ENCODE assay signal across 26 cellular contexts in the genomic region with DNA sequence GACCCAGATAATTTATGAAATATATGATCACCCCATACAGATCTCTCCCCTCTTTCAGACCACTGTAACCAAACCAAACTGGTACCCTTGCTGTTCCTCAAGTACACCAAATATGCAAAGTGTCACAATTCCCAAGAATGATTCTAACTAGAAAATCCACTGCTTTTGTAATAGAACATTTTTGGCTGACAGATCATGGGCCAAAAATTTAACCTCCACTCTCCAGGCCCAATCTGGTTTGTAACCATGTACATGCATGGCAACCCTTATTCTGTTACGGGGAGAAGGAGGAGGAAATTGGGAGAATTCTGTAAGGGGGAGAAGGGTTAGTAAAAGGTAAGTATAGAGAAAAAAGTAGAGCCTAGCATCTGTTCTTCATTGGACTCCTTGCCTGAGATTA.
DNase-seq lines count a peak whose midpoint lies in the region; ATAC-seq and TF ChIP-seq lines count a peak whose summit lies in the region.
"Had no signal": no experiment of that assay in that cellular context is flagged by ENCODE, and none has a peak within 500 bp of the region (broad histone marks: within the 10 kb centered on the region; RNA-seq: fewer than 3 reads in every experiment).

No MANE protein-coding gene starts in this region.

- intact Hi-C loops in activated T-helper 2 cell treated with anti-CD3 and anti-CD28 coated beads, Interferon-gamma antibody, Interleukin-2, Interleukin-4, amounts not matched to agents 10 μg/mL and 5 μg/mL and 100 μg/mL, durations not matched to agents 14 hours and 24 hours and 36 hours (cut with micrococcal nuclease): no loop called here

- no peaks in the 10 kb centered on the region for H3K9me3 ChIP-seq in adipocyte (ENCODE audit: control insufficient read depth, low read length)
- H3K9me3 ChIP-seq: sigmoid colon, stomach, tibial artery had no signal

- H3K4me3 ChIP-seq in adipocyte (ENCODE audit: low read length) (no peak overlapping the region), fibroblast of the aortic adventitia (ENCODE audit: low read depth, low read length) (no peak overlapping the region)
- H3K4me3 ChIP-seq: coronary artery, sigmoid colon, stomach, tibial artery had no signal

- H3K36me3 Mint-ChIP-seq in activated T-cell treated with anti-CD3 and anti-CD28 coated beads, Interleukin-2, amount 50 U/mL, for 72 hours (ENCODE audit: insufficient read depth in 2 of 2): no peaks in the 10 kb centered on the region
- no peaks in the 10 kb centered on the region for H3K36me3 Mint-ChIP-seq in activated T-cell treated with anti-CD3 and anti-CD28 coated beads, Interleukin-2, amount 50 U/mL, for 24 hours (ENCODE audit: low read depth)
- peaks cover 3% of the 10 kb centered on the region for H3K36me3 Mint-ChIP-seq in activated T-helper 2 cell treated with anti-CD3 and anti-CD28 coated beads, Interferon-gamma antibody, Interleukin-2, Interleukin-4, amounts not matched to agents 10 μg/mL and 5 μg/mL and 100 μg/mL, durations not matched to agents 14 hours and 24 hours and 36 hours (ENCODE audit: low read depth)
- H3K36me3 Mint-ChIP-seq: activated naive CD4-positive, alpha-beta T cell treated with anti-CD3 and anti-CD28 coated beads, Interleukin-2, amount 50 U/mL, for 72 hours; brain had no signal

- H3K36me3 ChIP-seq in adipocyte (ENCODE audit: control insufficient read depth, insufficient read depth, low read length, severe bottlenecking): no peaks in the 10 kb centered on the region
- H3K36me3 ChIP-seq: sigmoid colon, stomach, tibial artery had no signal

- no peak for DNase-seq in activated T-cell treated with anti-CD3 and anti-CD28 coated beads, Interleukin-2, amount 50 U/mL, for 72 hours
- DNase-seq in activated T-cell treated with anti-CD3 and anti-CD28 coated beads, Interleukin-2, amount 50 U/mL, for 24 hours: no peak
- DNase-seq in adipocyte (ENCODE audit: low read depth): peak; percentile 69
- DNase-seq in fibroblast of the aortic adventitia (ENCODE audit: low read depth): peak; percentile 28
- no peak for DNase-seq in GM19240 (ENCODE audit: insufficient read length, low spot score)
- DNase-seq in activated T-helper 2 cell treated with anti-CD3 and anti-CD28 coated beads, Interferon-gamma antibody, Interleukin-2, Interleukin-4, amounts not matched to agents 10 μg/mL and 5 μg/mL and 100 μg/mL, durations not matched to agents 14 hours and 24 hours and 36 hours (ENCODE audit: low spot score): no peak
- DNase-seq in T-helper 9 cell: no peak
- DNase-seq in cerebellar nuclear complex (lab: John Stamatoyannopoulos, UW): no peak
- DNase-seq: activated CD4-positive, alpha-beta T cell treated with anti-CD3 and anti-CD28 coated beads, Interleukin-2, amount 10 ng/mL, durations not matched to agents 7 days and 5 days; H9; kidney glomerular epithelial cell; MM.1S; NCI-H1436; NCI-H446 treated with DMSO at 0.1 percent for 48 hours; sigmoid colon; stimulated activated CD4-positive, alpha-beta T cell treated with anti-CD3 and anti-CD28 coated beads, Interleukin-15, amount 100 ng/mL, for 24 hours; stomach; tibial artery had no signal

- no peaks in the 10 kb centered on the region for H3K27me3 Mint-ChIP-seq in activated T-cell treated with anti-CD3 and anti-CD28 coated beads, Interleukin-2, amount 50 U/mL, for 72 hours (ENCODE audit: low read depth)
- no peaks in the 10 kb centered on the region for H3K27me3 Mint-ChIP-seq in activated T-cell treated with anti-CD3 and anti-CD28 coated beads, Interleukin-2, amount 50 U/mL, for 24 hours
- peaks cover 6% of the 10 kb centered on the region for H3K27me3 Mint-ChIP-seq in activated T-helper 2 cell treated with anti-CD3 and anti-CD28 coated beads, Interferon-gamma antibody, Interleukin-2, Interleukin-4, amounts not matched to agents 10 μg/mL and 5 μg/mL and 100 μg/mL, durations not matched to agents 14 hours and 24 hours and 36 hours (ENCODE audit: low read depth)
- H3K27me3 Mint-ChIP-seq: activated CD4-positive, alpha-beta T cell treated with anti-CD3 and anti-CD28 coated beads, Interleukin-2, amount 10 ng/mL, durations not matched to agents 7 days and 5 days; brain; progenitor cell of endocrine pancreas had no signal

- H3K9ac ChIP-seq in adipocyte (ENCODE audit: low read length): no peak overlapping the region

- peaks cover 11% of the 10 kb centered on the region for H3K4me1 Mint-ChIP-seq in activated T-cell treated with anti-CD3 and anti-CD28 coated beads, Interleukin-2, amount 50 U/mL, for 72 hours (ENCODE audit: low read depth)
- peaks cover 30% of the 10 kb centered on the region for H3K4me1 Mint-ChIP-seq in activated T-cell treated with anti-CD3 and anti-CD28 coated beads, Interleukin-2, amount 50 U/mL, for 24 hours (ENCODE audit: low read depth)
- H3K4me1 Mint-ChIP-seq in activated T-helper 2 cell treated with anti-CD3 and anti-CD28 coated beads, Interferon-gamma antibody, Interleukin-2, Interleukin-4, amounts not matched to agents 10 μg/mL and 5 μg/mL and 100 μg/mL, durations not matched to agents 14 hours and 24 hours and 36 hours (ENCODE audit: low read depth): peaks cover 2% of the 10 kb centered on the region
- H3K4me1 Mint-ChIP-seq: activated CD4-positive, alpha-beta T cell treated with anti-CD3 and anti-CD28 coated beads, Interleukin-2, amount 10 ng/mL, durations not matched to agents 7 days and 5 days; neural crest cell had no signal

- ATAC-seq in activated T-cell treated with anti-CD3 and anti-CD28 coated beads, Interleukin-2, amount 50 U/mL, for 72 hours (replicated peaks in 1 of 2): no peak
- ATAC-seq: activated naive CD4-positive, alpha-beta T cell treated with anti-CD3 and anti-CD28 coated beads, Interleukin-2, amount 50 U/mL, for 72 hours; SK-N-SH treated with all-trans-retinoic acid at 6 μM for 48 hours had no signal

- no peak for TF ChIP-seq CTCF in fibroblast of the aortic adventitia (IDR thresholded peaks at IDR 0.05; ENCODE audit: insufficient read depth, low read length)

- H3K27ac Mint-ChIP-seq in activated T-cell treated with anti-CD3 and anti-CD28 coated beads, Interleukin-2, amount 50 U/mL, for 72 hours: peak overlapping the region; percentile 19
- no peak overlapping the region for H3K27ac Mint-ChIP-seq in activated T-cell treated with anti-CD3 and anti-CD28 coated beads, Interleukin-2, amount 50 U/mL, for 24 hours
- no peak overlapping the region for H3K27ac Mint-ChIP-seq in activated T-helper 2 cell treated with anti-CD3 and anti-CD28 coated beads, Interferon-gamma antibody, Interleukin-2, Interleukin-4, amounts not matched to agents 10 μg/mL and 5 μg/mL and 100 μg/mL, durations not matched to agents 14 hours and 24 hours and 36 hours
- H3K27ac Mint-ChIP-seq: activated CD4-positive, alpha-beta T cell treated with anti-CD3 and anti-CD28 coated beads, Interleukin-2, amount 10 ng/mL, durations not matched to agents 7 days and 5 days; activated naive CD4-positive, alpha-beta T cell treated with anti-CD3 and anti-CD28 coated beads, Interleukin-2, amount 50 U/mL, for 72 hours; activated T-helper 1 cell treated with anti-CD3 and anti-CD28 coated beads, Interleukin-12 subunit alpha, Interleukin-12 subunit beta, Interleukin-2, Interleukin-4 antibody, amounts not matched to agents 30 ng/mL and 10 ng/mL and 1 ng/mL, durations not matched to agents 14 hours and 24 hours and 36 hours; brain; progenitor cell of endocrine pancreas; T-helper 2 cell treated with Interferon-gamma antibody and Interleukin-4, amounts not matched to agents 5 μg/mL and 100 μg/mL, for 36 hours had no signal

- H3K4me1 ChIP-seq in adipocyte (ENCODE audit: control insufficient read depth, insufficient read depth, low read length): peaks cover 35% of the 10 kb centered on the region

- no peaks in the 10 kb centered on the region for H3K27me3 ChIP-seq in adipocyte (replicated peaks; ENCODE audit: control insufficient read depth, insufficient read depth, low read length)
- H3K27me3 ChIP-seq: sigmoid colon, stomach, tibial artery had no signal

- peaks cover 0 to 2% of the 10 kb centered on the region in 2 donors for H3K9me3 Mint-ChIP-seq in activated T-cell treated with anti-CD3 and anti-CD28 coated beads, Interleukin-2, amount 50 U/mL, for 72 hours
- no peaks in the 10 kb centered on the region for H3K9me3 Mint-ChIP-seq in activated T-cell treated with anti-CD3 and anti-CD28 coated beads, Interleukin-2, amount 50 U/mL, for 24 hours
- H3K9me3 Mint-ChIP-seq in activated T-helper 2 cell treated with anti-CD3 and anti-CD28 coated beads, Interferon-gamma antibody, Interleukin-2, Interleukin-4, amounts not matched to agents 10 μg/mL and 5 μg/mL and 100 μg/mL, durations not matched to agents 14 hours and 24 hours and 36 hours: no peaks in the 10 kb centered on the region
- H3K9me3 Mint-ChIP-seq: activated CD4-positive, alpha-beta T cell treated with anti-CD3 and anti-CD28 coated beads, Interleukin-2, amount 10 ng/mL, durations not matched to agents 7 days and 5 days; activated naive CD4-positive, alpha-beta T cell treated with anti-CD3 and anti-CD28 coated beads, Interleukin-2, amount 50 U/mL, for 72 hours; activated T-helper 1 cell treated with anti-CD3 and anti-CD28 coated beads, Interleukin-12 subunit alpha, Interleukin-12 subunit beta, Interleukin-2, Interleukin-4 antibody, amounts not matched to agents 30 ng/mL and 10 ng/mL and 1 ng/mL, durations not matched to agents 14 hours and 24 hours and 36 hours; brain; H9; neural crest cell; T-helper 2 cell treated with Interferon-gamma antibody and Interleukin-4, amounts not matched to agents 5 μg/mL and 100 μg/mL, for 36 hours had no signal

- no peak overlapping the region for H3K4me3 Mint-ChIP-seq in activated T-cell treated with anti-CD3 and anti-CD28 coated beads, Interleukin-2, amount 50 U/mL, for 72 hours
- no peak overlapping the region for H3K4me3 Mint-ChIP-seq in activated T-cell treated with anti-CD3 and anti-CD28 coated beads, Interleukin-2, amount 50 U/mL, for 24 hours
- H3K4me3 Mint-ChIP-seq in activated T-helper 2 cell treated with anti-CD3 and anti-CD28 coated beads, Interferon-gamma antibody, Interleukin-2, Interleukin-4, amounts not matched to agents 10 μg/mL and 5 μg/mL and 100 μg/mL, durations not matched to agents 14 hours and 24 hours and 36 hours (ENCODE audit: low read depth): no peak overlapping the region
- H3K4me3 Mint-ChIP-seq: activated CD4-positive, alpha-beta T cell treated with anti-CD3 and anti-CD28 coated beads, Interleukin-2, amount 10 ng/mL, durations not matched to agents 7 days and 5 days; activated T-helper 1 cell treated with anti-CD3 and anti-CD28 coated beads, Interleukin-12 subunit alpha, Interleukin-12 subunit beta, Interleukin-2, Interleukin-4 antibody, amounts not matched to agents 30 ng/mL and 10 ng/mL and 1 ng/mL, durations not matched to agents 14 hours and 24 hours and 36 hours; brain; H9; neural crest cell; T-helper 2 cell treated with Interferon-gamma antibody and Interleukin-4, amounts not matched to agents 5 μg/mL and 100 μg/mL, for 36 hours had no signal

Comparison
In these comparisons a context has a peak if more than half of its experiments do, and no peak if none do; other contexts are left out.
1. DNase-seq: peak in adipocyte (single experiment) and fibroblast of the aortic adventitia (single experiment); none in activated T-cell treated with anti-CD3 and anti-CD28 coated beads, Interleukin-2, amount 50 U/mL, for 72 hours (0 of 2), activated T-cell treated with anti-CD3 and anti-CD28 coated beads, Interleukin-2, amount 50 U/mL, for 24 hours (single experiment), GM19240 (single experiment), activated T-helper 2 cell treated with anti-CD3 and anti-CD28 coated beads, Interferon-gamma antibody, Interleukin-2, Interleukin-4, amounts not matched to agents 10 μg/mL and 5 μg/mL and 100 μg/mL, durations not matched to agents 14 hours and 24 hours and 36 hours (single experiment), T-helper 9 cell (single experiment) and cerebellar nuclear complex (0 of 2).